In genomic region chr11:63847363-63847762, GRCh38 we compare ENCODE assay signal across 1 cellular context.
TF ChIP-seq lines count a peak whose summit lies in the region.

No MANE protein-coding gene starts in this region.

TF ChIP-seq in GM23338, 12 proteins besides CTCF, POLR2A, EP300 and RAD21 (continued from another document):
- no peak for TF ChIP-seq EZH2 (IDR thresholded peaks at IDR 0.05; ENCODE audit: low read depth, unreplicated experiment)
- no peak for TF ChIP-seq ETS1 (IDR thresholded peaks at IDR 0.05)
- TF ChIP-seq NANOG (IDR thresholded peaks at IDR 0.05; ENCODE audit: borderline replicate concordance) = no peak
- no peak for TF ChIP-seq REST (IDR thresholded peaks at IDR 0.05; ENCODE audit: unreplicated experiment)
